ENCODE assay signal across 8 cellular contexts in genomic region chr16:30775131-30775380, GRCh38. TPM values are rescaled to one million over a fixed set of nuclear protein-coding genes. Genes with fewer than 3 reads are reported as not detected.
DNase-seq lines count a peak whose midpoint lies in the region; ATAC-seq and TF ChIP-seq lines count a peak whose summit lies in the region.

No MANE protein-coding gene starts in this region.

- TF ChIP-seq POLR2A in ovary (IDR thresholded peaks at IDR 0.05): no peak

- POLR2A ChIA-PET in CD8-positive, alpha-beta T cell (lab: Charles Lee): interaction anchor here (0.5 to 1.2 kb wide), 8 partner anchors 24 to 100 kb away, joined by 3 read pairs; no protein-coding TSS in a partner anchor

- WGBS in esophagus, 2 donors: 13 to 15% methylated on average over 14 of the region's 14 CpGs
- WGBS in ovary, 3 donors: 1 to 9% (median 6%) methylated on average over 14 of the region's 14 CpGs

- H3K4me3 Mint-ChIP-seq in CD8-positive, alpha-beta T cell: peak overlapping the region; percentile 90

- no peak for ATAC-seq in CD8-positive, alpha-beta T cell
- ATAC-seq in RWPE2 (ENCODE audit: low read depth): no peak

- DNase-seq in CD8-positive, alpha-beta T cell: no peak
- no peak for DNase-seq in RWPE2 (ENCODE audit: low spot score)
- no peak for DNase-seq in ovary
- no peak for DNase-seq in amygdala (lab: John Stamatoyannopoulos, UW)
- no peak for DNase-seq in NCI-H2081 (lab: John Stamatoyannopoulos, UW)
- DNase-seq in activated CD4-positive, CD25-positive, alpha-beta regulatory T cell treated with anti-CD3 and anti-CD28 coated beads, Interleukin-2, amount 50 U/mL, for 72 hours: no peak
- DNase-seq in activated CD8-positive, alpha-beta memory T cell treated with anti-CD3 and anti-CD28 coated beads, Interleukin-2, amount 50 U/mL, for 4 hours: no peak

- H3K27me3 ChIP-seq in CD8-positive, alpha-beta T cell (ENCODE audit: insufficient read depth, low read length): no peaks in the 10 kb centered on the region
- no peaks in the 10 kb centered on the region for H3K27me3 ChIP-seq in RWPE2 (ENCODE audit: insufficient read depth, poor library complexity, severe bottlenecking)
- H3K27me3 ChIP-seq in esophagus (ENCODE audit: control insufficient read depth in 1 of 2, insufficient read depth in 2 of 2, low read length in 2 of 2): no peaks in the 10 kb centered on the region
- no peaks in the 10 kb centered on the region for H3K27me3 ChIP-seq in ovary

- peaks cover 14% of the 10 kb centered on the region for H3K4me1 ChIP-seq in CD8-positive, alpha-beta T cell (ENCODE audit: insufficient read depth, low read length)
- H3K4me1 ChIP-seq in RWPE2 (ENCODE audit: insufficient read depth, poor library complexity, severe bottlenecking): peaks cover 5% of the 10 kb centered on the region
- peaks cover 3 to 6% of the 10 kb centered on the region in 2 donors for H3K4me1 ChIP-seq in esophagus (ENCODE audit: control insufficient read depth in 2 of 2, insufficient read depth in 2 of 2, low read length in 1 of 2)
- peaks cover 7% of the 10 kb centered on the region for H3K4me1 ChIP-seq in ovary (ENCODE audit: insufficient read depth)

- peaks cover 42% of the 10 kb centered on the region for H3K36me3 Mint-ChIP-seq in CD8-positive, alpha-beta T cell

- CTCF ChIA-PET in CD8-positive, alpha-beta T cell (lab: Charles Lee): interaction anchor here (0.6 kb wide), 1 partner anchor 37 kb away, joined by 3 read pairs; no protein-coding TSS in a partner anchor

- peak overlapping the region; percentile 27 for H3K27ac Mint-ChIP-seq in CD8-positive, alpha-beta T cell

- TF ChIP-seq EP300 in ovary (IDR thresholded peaks at IDR 0.05): no peak

- peaks cover 28% of the 10 kb centered on the region for H3K36me3 ChIP-seq in CD8-positive, alpha-beta T cell (ENCODE audit: insufficient read depth, low read length)
- H3K36me3 ChIP-seq in RWPE2 (ENCODE audit: low read depth) (peaks cover 24% of the 10 kb centered on the region), esophagus (ENCODE audit: control insufficient read depth in 2 of 2, insufficient read depth in 2 of 2, low read length in 1 of 2) (peaks cover 19 to 26% of the 10 kb centered on the region in 2 donors), ovary (no peaks in the 10 kb centered on the region)

- peaks cover 31% of the 10 kb centered on the region for H3K4me1 Mint-ChIP-seq in CD8-positive, alpha-beta T cell (ENCODE audit: low read depth)

- H3K9me3 Mint-ChIP-seq in CD8-positive, alpha-beta T cell: no peaks in the 10 kb centered on the region

- H3K9me3 ChIP-seq in CD8-positive, alpha-beta T cell (ENCODE audit: low read length): no peaks in the 10 kb centered on the region
- H3K9me3 ChIP-seq in RWPE2 (ENCODE audit: severe bottlenecking) (no peaks in the 10 kb centered on the region), esophagus (ENCODE audit: control insufficient read depth in 2 of 2, insufficient read depth in 1 of 2, low read depth in 1 of 2, low read length in 1 of 2) (no peaks in the 10 kb centered on the region), ovary (no peaks in the 10 kb centered on the region)

- intact Hi-C loops in CD8-positive, alpha-beta T cell (cut with DNase I, micrococcal nuclease): loop anchor here in 1 of 2 experiments (1.0 kb wide), 1 partner anchor 13 kb away; the partner anchor contains the start of genes CFAP119 and RNF40
- intact Hi-C loops in ovary (cut with DNase I): no loop called here

- peaks cover 2% of the 10 kb centered on the region for H3K27me3 Mint-ChIP-seq in CD8-positive, alpha-beta T cell (ENCODE audit: low read depth)

- no peak for TF ChIP-seq CTCF in CD8-positive, alpha-beta T cell (IDR thresholded peaks at IDR 0.05)
- TF ChIP-seq CTCF in RWPE2 (IDR thresholded peaks at IDR 0.05; ENCODE audit: poor library complexity, severe bottlenecking) (no peak), ovary (IDR thresholded peaks at IDR 0.05) (no peak)

- no peak overlapping the region for H3K27ac ChIP-seq in CD8-positive, alpha-beta T cell (ENCODE audit: low read depth, low read length)
- H3K27ac ChIP-seq in RWPE2 (ENCODE audit: poor library complexity, severe bottlenecking) (peak overlapping the region; percentile 81), esophagus (ENCODE audit: low read depth in 2 of 2, low read length in 1 of 2) (peak overlapping the region; percentile 63 to 72), ovary (peak overlapping the region in 1 of 2 donors; percentile 73)

- peak overlapping the region; percentile 80 for H3K4me3 ChIP-seq in CD8-positive, alpha-beta T cell (ENCODE audit: low read depth, low read length)
- peak overlapping the region; percentile 50 for H3K4me3 ChIP-seq in RWPE2 (ENCODE audit: severe bottlenecking)
- H3K4me3 ChIP-seq in esophagus (ENCODE audit: low read depth in 1 of 2, low read length in 2 of 2): peak overlapping the region; percentile 71 to 80
- peak overlapping the region; percentile 58 for H3K4me3 ChIP-seq in ovary

RNA-seq across cellular contexts. Expression of gene ZNF629, which starts 11.9 kb away (rescaled TPM):
- 1 to 10 TPM; 1.7 to 1.9 TPM for total RNA-seq in CD8-positive, alpha-beta T cell
- polyA plus RNA-seq in esophagus (1 to 10 TPM; 3.4 to 4.9 TPM), ovary (10 to 100 TPM in 1 of 2 donors, 1 to 10 TPM in 1; 8.2 to 12.4 TPM)
- 10 to 100 TPM in 6 of 7 donors, 1 to 10 TPM in 1; 9.4 to 26.3 (median 21.9) TPM for total RNA-seq in ovary

RNA-seq across cellular contexts. Expression of gene RNF40, which starts 12.9 kb away (rescaled TPM):
- 100 to 1,000 TPM in 1 of 2 experiments, 10 to 100 TPM in 1; 98.7 to 101 TPM for total RNA-seq in CD8-positive, alpha-beta T cell
- polyA plus RNA-seq in esophagus: 10 to 100 TPM; 39.9 to 64.1 TPM
- 100 to 1,000 TPM in 3 of 7 donors, 10 to 100 TPM in 4; 74.4 to 143 (median 94.3) TPM for total RNA-seq in ovary
- polyA plus RNA-seq in ovary: 100 to 1,000 TPM in 1 of 2 donors, 10 to 100 TPM in 1; 67.2 to 110 TPM

RNA-seq across cellular contexts. Expression of gene CFAP119, which starts 13.2 kb away (rescaled TPM):
- total RNA-seq in CD8-positive, alpha-beta T cell: 1 to 10 TPM; 2.7 to 3.6 TPM
- polyA plus RNA-seq in esophagus (1 to 10 TPM; 3.5 to 6.2 TPM), ovary (1 to 10 TPM; 2.1 to 4.6 TPM)
- total RNA-seq in ovary: 10 to 100 TPM in 1 of 7 donors, 1 to 10 TPM in 6; 1.2 to 27.0 (median 5.1) TPM

RNA-seq across cellular contexts. Expression of gene PHKG2, which starts 26.8 kb away (rescaled TPM):
- 10 to 100 TPM; 26.4 to 36.3 TPM for total RNA-seq in CD8-positive, alpha-beta T cell
- 10 to 100 TPM; 23.2 to 34.8 TPM for polyA plus RNA-seq in esophagus
- total RNA-seq in ovary: 10 to 100 TPM; 14.2 to 41.6 (median 21.0) TPM
- polyA plus RNA-seq in ovary: 10 to 100 TPM; 13.1 to 20.6 TPM
